Comparison of ENCODE assay signal across 1 cellular context in the genomic region with DNA sequence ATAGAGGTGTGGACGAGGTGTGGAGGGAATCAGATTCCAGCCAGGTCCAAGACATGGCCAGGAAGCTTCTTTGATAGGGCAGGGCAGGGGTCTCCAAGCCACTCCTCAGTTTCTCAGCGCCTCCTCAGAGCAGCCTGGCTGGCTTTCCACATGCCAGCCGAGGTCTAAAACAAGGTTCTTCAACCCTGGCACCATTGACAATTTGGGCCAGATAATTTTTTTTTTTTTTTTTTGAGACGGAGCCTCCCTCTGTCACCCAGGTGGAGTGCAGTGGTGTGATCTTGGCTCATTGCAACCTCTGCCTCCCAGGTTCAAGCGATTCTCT.
TF ChIP-seq lines count a peak whose summit lies in the region.

No MANE protein-coding gene starts in this region.

TF ChIP-seq in HepG2, 621 proteins besides CTCF, POLR2A, EP300 and RAD21:
- TF ChIP-seq ZBTB21 (CRISPR knock-in tag; IDR thresholded peaks at IDR 0.05) (no peak), JUN (CRISPR knock-in tag; IDR thresholded peaks at IDR 0.05) (0 out of 2 replicates have a peak, but pooled peaks have one; percentile 6), MYC (CRISPR knock-in tag; IDR thresholded peaks at IDR 0.05; ENCODE audit: borderline replicate concordance) (0 out of 2 replicates have a peak, but pooled peaks have one; percentile 4), ZSCAN29 (CRISPR knock-in tag; conservative IDR thresholded peaks at IDR 0.05) (no peak), MIER3 (CRISPR knock-in tag; IDR thresholded peaks at IDR 0.05; ENCODE audit: borderline replicate concordance) (peak; percentile 0; the same call in 1 of the 2 replicates), CEBPB (IDR thresholded peaks at IDR 0.05; ENCODE audit: borderline replicate concordance, low read depth, low read length) (no peak)
- TF ChIP-seq, protein P1, sequence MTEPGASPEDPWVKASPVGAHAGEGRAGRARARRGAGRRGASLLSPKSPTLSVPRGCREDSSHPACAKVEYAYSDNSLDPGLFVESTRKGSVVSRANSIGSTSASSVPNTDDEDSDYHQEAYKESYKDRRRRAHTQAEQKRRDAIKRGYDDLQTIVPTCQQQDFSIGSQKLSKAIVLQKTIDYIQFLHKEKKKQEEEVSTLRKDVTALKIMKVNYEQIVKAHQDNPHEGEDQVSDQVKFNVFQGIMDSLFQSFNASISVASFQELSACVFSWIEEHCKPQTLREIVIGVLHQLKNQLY (CRISPR knock-in tag; IDR thresholded peaks at IDR 0.05) = no peak
- TF ChIP-seq, protein P2, sequence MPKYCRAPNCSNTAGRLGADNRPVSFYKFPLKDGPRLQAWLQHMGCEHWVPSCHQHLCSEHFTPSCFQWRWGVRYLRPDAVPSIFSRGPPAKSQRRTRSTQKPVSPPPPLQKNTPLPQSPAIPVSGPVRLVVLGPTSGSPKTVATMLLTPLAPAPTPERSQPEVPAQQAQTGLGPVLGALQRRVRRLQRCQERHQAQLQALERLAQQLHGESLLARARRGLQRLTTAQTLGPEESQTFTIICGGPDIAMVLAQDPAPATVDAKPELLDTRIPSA (CRISPR knock-in tag; IDR thresholded peaks at IDR 0.05; ENCODE audit: borderline replicate concordance) = no peak
- TF ChIP-seq, protein P3, sequence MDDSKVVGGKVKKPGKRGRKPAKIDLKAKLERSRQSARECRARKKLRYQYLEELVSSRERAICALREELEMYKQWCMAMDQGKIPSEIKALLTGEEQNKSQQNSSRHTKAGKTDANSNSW (CRISPR knock-in tag; IDR thresholded peaks at IDR 0.05; ENCODE audit: borderline replicate concordance) = no peak
- TF ChIP-seq, protein P4, sequence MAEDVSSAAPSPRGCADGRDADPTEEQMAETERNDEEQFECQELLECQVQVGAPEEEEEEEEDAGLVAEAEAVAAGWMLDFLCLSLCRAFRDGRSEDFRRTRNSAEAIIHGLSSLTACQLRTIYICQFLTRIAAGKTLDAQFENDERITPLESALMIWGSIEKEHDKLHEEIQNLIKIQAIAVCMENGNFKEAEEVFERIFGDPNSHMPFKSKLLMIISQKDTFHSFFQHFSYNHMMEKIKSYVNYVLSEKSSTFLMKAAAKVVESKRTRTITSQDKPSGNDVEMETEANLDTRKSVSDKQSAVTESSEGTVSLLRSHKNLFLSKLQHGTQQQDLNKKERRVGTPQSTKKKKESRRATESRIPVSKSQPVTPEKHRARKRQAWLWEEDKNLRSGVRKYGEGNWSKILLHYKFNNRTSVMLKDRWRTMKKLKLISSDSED (CRISPR knock-in tag; IDR thresholded peaks at IDR 0.05) = no peak
